ENCODE assay signal across 8 cellular contexts in the genomic region with DNA sequence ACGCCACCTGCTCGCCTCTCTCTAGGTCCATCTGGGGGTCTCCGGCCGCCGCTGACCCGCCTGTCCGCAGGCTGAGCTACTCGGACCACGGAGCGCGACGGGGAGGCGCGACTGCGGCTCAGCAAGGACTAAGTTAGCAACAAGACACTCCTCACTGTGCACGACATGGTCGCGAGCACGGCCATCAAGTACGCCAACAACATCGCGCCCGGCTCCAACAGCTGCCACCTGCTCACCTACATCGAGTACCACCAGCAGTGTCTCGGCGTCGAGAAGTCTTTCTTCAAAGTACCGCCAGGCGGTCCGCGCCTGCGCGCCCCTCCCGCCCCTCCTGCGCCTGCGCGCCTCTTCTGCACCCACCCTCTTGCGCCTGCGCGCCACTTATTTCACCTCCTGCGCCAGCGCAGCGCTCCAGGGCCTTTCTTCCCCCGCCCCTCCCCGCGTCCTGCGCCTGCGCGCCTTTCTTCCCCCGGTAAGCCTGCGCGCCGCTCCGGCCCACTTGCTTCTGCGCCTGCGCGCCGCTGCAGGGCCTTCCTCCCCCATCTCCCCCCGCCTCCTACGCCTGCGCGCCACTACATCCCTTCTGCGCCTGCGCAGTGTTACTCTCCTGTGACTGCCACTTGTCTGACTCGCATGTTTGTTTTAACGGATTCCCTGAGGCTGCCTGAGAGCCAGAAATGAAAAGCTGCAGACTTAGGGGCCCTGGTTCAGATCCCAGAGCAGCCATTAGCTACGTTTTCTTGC.
DNase-seq lines count a peak whose midpoint lies in the region; ATAC-seq and TF ChIP-seq lines count a peak whose summit lies in the region.

No MANE protein-coding gene starts in this region.

- TF ChIP-seq POLR2A in spleen (IDR thresholded peaks at IDR 0.05) = no peak

- peaks cover 14% of the 10 kb centered on the region for H3K36me3 Mint-ChIP-seq in central memory CD8-positive, alpha-beta T cell (ENCODE audit: insufficient read depth)

- WGBS in spleen, 5 donors = 0% methylated on average over 56 to 67 of the region's 67 CpGs

- H3K27ac ChIP-seq in spleen = peak overlapping the region; percentile 48 to 84 (median 78)

- H3K4me3 ChIP-seq in AG09309 (ENCODE audit: control insufficient read depth, low read depth, low read length) (peak overlapping the region; percentile 79), spleen (peak overlapping the region; percentile 52 to 93 (median 66))

- peak overlapping the region; percentile 96 for H3K4me3 Mint-ChIP-seq in central memory CD8-positive, alpha-beta T cell

- no peaks in the 10 kb centered on the region for H3K9me3 ChIP-seq in spleen

- TF ChIP-seq CTCF in AG09309 (IDR thresholded peaks at IDR 0.05; ENCODE audit: control insufficient read depth, insufficient read depth, low read depth, low read length, missing control alignments) = peak; percentile 36
- TF ChIP-seq CTCF in spleen (IDR thresholded peaks at IDR 0.05 in 8 of 11, conservative IDR thresholded peaks at IDR 0.05 in 3 of 11) = peak in 10 of 11 experiments; percentile 48 to 87 (median 73)

- H3K27me3 Mint-ChIP-seq in central memory CD8-positive, alpha-beta T cell = peaks cover 15% of the 10 kb centered on the region

- ATAC-seq in GM18909 (IDR thresholded peaks at IDR 0.05; ENCODE audit: poor library complexity, unreplicated experiment) = peak; percentile 85
- peak; percentile 75 for ATAC-seq in HG03175 (IDR thresholded peaks at IDR 0.05; ENCODE audit: unreplicated experiment)
- ATAC-seq in central memory CD8-positive, alpha-beta T cell (replicated peaks; ENCODE audit: extremely low read depth, poor library complexity, severe bottlenecking) = peak; percentile 87

- peak; percentile 91 for DNase-seq in AG09309 (ENCODE audit: low read depth)
- DNase-seq in NCI-H226 = peak; percentile 87
- DNase-seq in activated CD4-positive, CD25-positive, alpha-beta regulatory T cell (lab: John Stamatoyannopoulos, UW) = peak; percentile 97 to 100 (median 98)
- peak; percentile 97 to 98 for DNase-seq in central memory CD8-positive, alpha-beta T cell (ENCODE audit: low spot score in 2 of 2)
- DNase-seq in iris pigment epithelial cell (ENCODE audit: low read depth) = peak; percentile 96
- DNase-seq in spleen = peak; percentile 99

- intact Hi-C loops in spleen (cut with DNase I; ENCODE audit: low total_unique reads) = no loop called here

- H3K9me3 Mint-ChIP-seq in central memory CD8-positive, alpha-beta T cell = no peaks in the 10 kb centered on the region

- peaks cover 4 to 21% (median 19%) of the 10 kb centered on the region in 6 donors for H3K4me1 ChIP-seq in spleen

- H3K36me3 ChIP-seq in spleen = no peaks in the 10 kb centered on the region

- H3K27me3 ChIP-seq in spleen (replicated peaks in 1 of 7) = no peaks in the 10 kb centered on the region

- peak overlapping the region; percentile 93 for H3K27ac Mint-ChIP-seq in central memory CD8-positive, alpha-beta T cell (ENCODE audit: low read depth)

- peaks cover 11% of the 10 kb centered on the region for H3K4me1 Mint-ChIP-seq in central memory CD8-positive, alpha-beta T cell

Comparison
In these comparisons a context has a peak if more than half of its experiments do, and no peak if none do; other contexts are left out.
1. Peak in every context shown above with its lines: DNase-seq, ATAC-seq, H3K4me3 ChIP-seq and H3K27ac ChIP-seq.